In genomic region chr16:2005646-2006045, GRCh38 we compare ENCODE assay signal across 1 cellular context.
TF ChIP-seq lines count a peak whose summit lies in the region.

No MANE protein-coding gene starts in this region.

TF ChIP-seq in endothelial cell of umbilical vein, 7 proteins besides CTCF, POLR2A, EP300 and RAD21:
- no peak for TF ChIP-seq FOS (IDR thresholded peaks at IDR 0.05; ENCODE audit: borderline replicate concordance, insufficient read depth, low read length)
- no peak for TF ChIP-seq MYC (IDR thresholded peaks at IDR 0.05; ENCODE audit: low read depth, low read length)
- no peak for TF ChIP-seq GATA2 (IDR thresholded peaks at IDR 0.05; ENCODE audit: insufficient read depth, insufficient read length, low read depth, low read length)
- TF ChIP-seq JUN (IDR thresholded peaks at IDR 0.05; ENCODE audit: borderline replicate concordance, insufficient read depth, insufficient read length, low read depth), result no peak
- no peak for TF ChIP-seq EZH2 (IDR thresholded peaks at IDR 0.05; ENCODE audit: borderline replicate concordance, low read depth, low read length, severe bottlenecking)
- TF ChIP-seq POLR2AphosphoS5 (IDR thresholded peaks at IDR 0.05; ENCODE audit: insufficient read depth, low read depth, low read length), result no peak
- TF ChIP-seq MAX (IDR thresholded peaks at IDR 0.05; ENCODE audit: insufficient read depth, insufficient read length), result no peak
TF ChIP-seq in endothelial cell of umbilical vein: peak in this region for 0.
